In genomic region chr1:53293123-53293522, GRCh38 we compare ENCODE assay signal across 11 cellular contexts. TPM values are rescaled to one million over a fixed set of nuclear protein-coding genes. Genes with fewer than 3 reads are reported as not detected.
DNase-seq lines count a peak whose midpoint lies in the region; ATAC-seq, FAIRE-seq and TF ChIP-seq lines count a peak whose summit lies in the region.
"Had no signal": no experiment of that assay in that cellular context is flagged by ENCODE, and none has a peak within 500 bp of the region (broad histone marks: within the 10 kb centered on the region; RNA-seq: fewer than 3 reads in every experiment).

No MANE protein-coding gene starts in this region.

- H3K4me1 ChIP-seq in OCI-LY1 (ENCODE audit: insufficient read depth, low read length, severe bottlenecking) (peaks cover 26% of the 10 kb centered on the region), endothelial cell of umbilical vein (ENCODE audit: control insufficient read depth, extremely low read depth, insufficient read depth, low read length) (peaks cover 24% of the 10 kb centered on the region), esophagus muscularis mucosa (peaks cover 10 to 14% (median 11%) of the 10 kb centered on the region in 4 donors)
- H3K4me1 ChIP-seq: Caco-2 had no signal

- no peaks in the 10 kb centered on the region for H3F3A ChIP-seq in OCI-LY1 (ENCODE audit: insufficient read depth, low read length)

- CTCF ChIA-PET in endothelial cell of umbilical vein (lab: Charles Lee): interaction anchor here (1.0 to 3.4 kb wide), 3 partner anchors 14 to 111 kb away, joined by 3 to 21 read pairs (median 3); no protein-coding TSS in a partner anchor

- intact Hi-C loops in endothelial cell of umbilical vein (cut with micrococcal nuclease): loop anchor here (1.0 kb wide), 2 partner anchors 24 to 33 kb away; no protein-coding TSS in a partner anchor
- intact Hi-C loops in esophagus muscularis mucosa (cut with DNase I): no loop called here

- no peaks in the 10 kb centered on the region for H3K9me2 ChIP-seq in OCI-LY1 (ENCODE audit: low read depth, low read length)

- H3K36me3 ChIP-seq in OCI-LY1 (ENCODE audit: insufficient read depth, low read length) (peaks cover 47% of the 10 kb centered on the region), endothelial cell of umbilical vein (ENCODE audit: control insufficient read depth in 2 of 2, extremely low read depth in 1 of 2, insufficient read depth in 2 of 2, low read length in 2 of 2) (peaks cover 0 to 5% of the 10 kb centered on the region in 2 experiments), esophagus muscularis mucosa (no peaks in the 10 kb centered on the region)

- no peaks in the 10 kb centered on the region for H3K9me1 ChIP-seq in endothelial cell of umbilical vein (replicated peaks; ENCODE audit: control insufficient read depth, extremely low read depth, insufficient read depth, low read length)

- no peak overlapping the region for H2AFZ ChIP-seq in OCI-LY1 (ENCODE audit: low read length)
- no peak overlapping the region for H2AFZ ChIP-seq in endothelial cell of umbilical vein (ENCODE audit: low read depth, low read length)

- no TSS peak for BruUV-seq in endothelial cell of umbilical vein (replicated peaks; lab: Mats Ljungman, UMichigan)

- H4K20me1 ChIP-seq in OCI-LY1 (ENCODE audit: insufficient read depth, low read length) (no peaks in the 10 kb centered on the region), endothelial cell of umbilical vein (replicated peaks; ENCODE audit: control insufficient read depth, extremely low read depth, insufficient read depth, low read length) (no peaks in the 10 kb centered on the region)

- no peak overlapping the region for H3K4me2 ChIP-seq in OCI-LY1 (ENCODE audit: low read length)
- peak overlapping the region; percentile 5 for H3K4me2 ChIP-seq in endothelial cell of umbilical vein (ENCODE audit: insufficient read depth, low read length)

- no peaks in the 10 kb centered on the region for H3K9me3 ChIP-seq in OCI-LY1 (ENCODE audit: low read length)
- H3K9me3 ChIP-seq in endothelial cell of umbilical vein (replicated peaks; ENCODE audit: control insufficient read depth, insufficient read depth, low read length): no peaks in the 10 kb centered on the region
- no peaks in the 10 kb centered on the region for H3K9me3 ChIP-seq in esophagus muscularis mucosa
- H3K9me3 ChIP-seq: Caco-2 had no signal

- dilution Hi-C loops in endothelial cell of umbilical vein (cut with MboI; ENCODE audit: extremely low pct_ligation_motif_present, low sequenced_read_pairs): no loop called here

- H3K9ac ChIP-seq in OCI-LY1 (ENCODE audit: low read length) (no peak overlapping the region; the same call in 1 of the 2 replicates), endothelial cell of umbilical vein (replicated peaks; ENCODE audit: extremely low read depth, insufficient read depth, low read length) (no peak overlapping the region)

- TF ChIP-seq POLR2A in endothelial cell of umbilical vein (IDR thresholded peaks at IDR 0.05; ENCODE audit: low read depth, low read length) (no peak), esophagus muscularis mucosa (IDR thresholded peaks at IDR 0.05; ENCODE audit: low read depth) (no peak)

- peak overlapping the region; percentile 69 for H3K27ac ChIP-seq in OCI-LY1 (ENCODE audit: low read depth, low read length, poor library complexity, severe bottlenecking)
- H3K27ac ChIP-seq in endothelial cell of umbilical vein (ENCODE audit: insufficient read depth, low read depth, low read length): peak overlapping the region; percentile 29
- H3K27ac ChIP-seq in esophagus muscularis mucosa (replicated peaks in 1 of 4): no peak overlapping the region

- H3K27me3 ChIP-seq in OCI-LY1 (ENCODE audit: insufficient read depth, low read length): no peaks in the 10 kb centered on the region
- no peaks in the 10 kb centered on the region for H3K27me3 ChIP-seq in endothelial cell of umbilical vein (ENCODE audit: control insufficient read depth in 2 of 2, insufficient read depth in 2 of 2, low read length in 2 of 2)
- no peaks in the 10 kb centered on the region for H3K27me3 ChIP-seq in esophagus muscularis mucosa

- ATAC-seq in GM21526 (IDR thresholded peaks at IDR 0.05; ENCODE audit: low FRiP score, unreplicated experiment) (no peak), GM21515 (IDR thresholded peaks at IDR 0.05; ENCODE audit: unreplicated experiment) (no peak), HG03175 (IDR thresholded peaks at IDR 0.05; ENCODE audit: unreplicated experiment) (no peak)

- FAIRE-seq in GM18507 (lab: Jason Lieb, UNC) (peak; percentile 38), endothelial cell of umbilical vein (lab: Jason Lieb, UNC) (peak; percentile 71)
- FAIRE-seq: astrocyte had no signal

- no peak overlapping the region for H3K4me3 ChIP-seq in OCI-LY1 (ENCODE audit: low read depth, low read length, poor library complexity, severe bottlenecking)
- no peak overlapping the region for H3K4me3 ChIP-seq in endothelial cell of umbilical vein (replicated peaks in 1 of 3; ENCODE audit: insufficient read depth in 1 of 3, low read depth in 1 of 3, low read length in 3 of 3)
- no peak overlapping the region for H3K4me3 ChIP-seq in esophagus muscularis mucosa

- POLR2A ChIA-PET in endothelial cell of umbilical vein (lab: Charles Lee): no interaction called here

- TF ChIP-seq CTCF in OCI-LY1 (IDR thresholded peaks at IDR 0.05; ENCODE audit: low read length): no peak
- no peak for TF ChIP-seq CTCF in endothelial cell of umbilical vein (IDR thresholded peaks at IDR 0.05; ENCODE audit: extremely low read depth in 1 of 2, insufficient read depth in 1 of 2, low read depth in 1 of 2, low read length in 2 of 2)
- TF ChIP-seq CTCF in esophagus muscularis mucosa (IDR thresholded peaks at IDR 0.05): no peak

- no peak for TF ChIP-seq EP300 in esophagus muscularis mucosa (IDR thresholded peaks at IDR 0.05)

- H3K79me2 ChIP-seq in OCI-LY1 (ENCODE audit: insufficient read depth, low read length): 0 out of 2 replicates have a peak, but pooled peaks cover 8% of the 10 kb centered on the region
- peaks cover 38% of the 10 kb centered on the region for H3K79me2 ChIP-seq in endothelial cell of umbilical vein (ENCODE audit: control insufficient read depth, insufficient read depth, low read length)

- WGBS in esophagus muscularis mucosa: 58% methylated on average over 2 of the region's 2 CpGs

- DNase-seq in A172 (ENCODE audit: low spot score) (peak; percentile 28), GM18507 (ENCODE audit: extremely low spot score, insufficient read length, low read depth) (no peak), endothelial cell of umbilical vein (ENCODE audit: low read depth, low spot score) (peak; percentile 38), esophagus muscularis mucosa (ENCODE audit: extremely low spot score) (no peak)
- DNase-seq: Caco-2, hippocampal formation had no signal

TF ChIP-seq in endothelial cell of umbilical vein, 7 proteins besides CTCF, POLR2A, EP300 and RAD21:
- TF ChIP-seq JUN (IDR thresholded peaks at IDR 0.05; ENCODE audit: borderline replicate concordance, insufficient read depth, insufficient read length, low read depth) (no peak), GATA2 (IDR thresholded peaks at IDR 0.05; ENCODE audit: insufficient read depth, insufficient read length, low read depth, low read length) (no peak), MAX (IDR thresholded peaks at IDR 0.05; ENCODE audit: insufficient read depth, insufficient read length) (no peak), MYC (IDR thresholded peaks at IDR 0.05; ENCODE audit: low read depth, low read length) (no peak), POLR2AphosphoS5 (IDR thresholded peaks at IDR 0.05; ENCODE audit: insufficient read depth, low read depth, low read length) (no peak), FOS (IDR thresholded peaks at IDR 0.05; ENCODE audit: borderline replicate concordance, insufficient read depth, low read length) (no peak), EZH2 (IDR thresholded peaks at IDR 0.05; ENCODE audit: borderline replicate concordance, low read depth, low read length, severe bottlenecking) (no peak)

RNA-seq across cellular contexts. Expression of gene LRP8, which starts 34.7 kb away (rescaled TPM):
- total RNA-seq in A172 (2014; rRNA removed; shearing (Covaris generic)): 19.3 and 27.6 TPM in 2 replicates
- total RNA-seq in endothelial cell of umbilical vein (57.1 and 62.2 TPM in 2 replicates), esophagus muscularis mucosa (1 to 10 TPM in 3 of 4 donors, under 1 TPM in 1; 0.83 to 6.0 (median 1.9) TPM)
- 32.7 and 40.9 TPM in 2 replicates for polyA plus RNA-seq in endothelial cell of umbilical vein
- 29.8 and 30.0 TPM in 2 replicates for polyA plus RNA-seq in endothelial cell of umbilical vein (2011; cell fraction: cytosol; rRNA removed)
- polyA plus RNA-seq in endothelial cell of umbilical vein (2011; cell fraction: nucleus; rRNA removed): 124 and 145 TPM in 2 replicates
- polyA plus RNA-seq in endothelial cell of umbilical vein (2012): 26.6 and 30.5 TPM in 2 replicates
- 81.5 and 89.4 TPM in 2 replicates for polyA minus RNA-seq in endothelial cell of umbilical vein
- 59.2 TPM for polyA minus RNA-seq in endothelial cell of umbilical vein (2011; cell fraction: cytosol; rRNA and poly(A)+ RNA removed)
- polyA minus RNA-seq in endothelial cell of umbilical vein (2011; cell fraction: nucleus; rRNA and poly(A)+ RNA removed): 51.7 and 72.7 TPM in 2 replicates

RNA-seq across cellular contexts. Expression of gene MAGOH, which starts 54.8 kb away (rescaled TPM):
- 54.1 and 73.2 TPM in 2 replicates for total RNA-seq in A172 (2014; rRNA removed; shearing (Covaris generic))
- total RNA-seq in endothelial cell of umbilical vein (59.8 and 60.1 TPM in 2 replicates), esophagus muscularis mucosa (10 to 100 TPM; 28.2 to 37.6 (median 32.7) TPM)
- polyA plus RNA-seq in endothelial cell of umbilical vein: 16.0 and 25.9 TPM in 2 replicates
- polyA plus RNA-seq in endothelial cell of umbilical vein (2011; cell fraction: cytosol; rRNA removed): 27.5 and 32.0 TPM in 2 replicates
- polyA plus RNA-seq in endothelial cell of umbilical vein (2011; cell fraction: nucleus; rRNA removed): 7.9 and 20.8 TPM in 2 replicates
- polyA plus RNA-seq in endothelial cell of umbilical vein (2012): 94.8 and 102 TPM in 2 replicates
- 41.0 and 64.8 TPM in 2 replicates for polyA minus RNA-seq in endothelial cell of umbilical vein
- polyA minus RNA-seq in endothelial cell of umbilical vein (2011; cell fraction: cytosol; rRNA and poly(A)+ RNA removed): 16.2 TPM
- polyA minus RNA-seq in endothelial cell of umbilical vein (2011; cell fraction: nucleus; rRNA and poly(A)+ RNA removed): 12.1 and 14.4 TPM in 2 replicates

Comparison
In these comparisons a context has a peak if more than half of its experiments do, and no peak if none do; other contexts are left out.
1. DNase-seq: peak in A172 (single experiment) and endothelial cell of umbilical vein (single experiment); none in GM18507 (single experiment) and esophagus muscularis mucosa (single experiment).
2. H3K27ac ChIP-seq: peak in OCI-LY1 (single experiment) and endothelial cell of umbilical vein (single experiment); none in esophagus muscularis mucosa (0 of 4).